Comparison of ENCODE assay signal across 1 cellular context in genomic region chr15:83208357-83208661, GRCh38.
TF ChIP-seq lines count a peak whose summit lies in the region.

No MANE protein-coding gene starts in this region.

TF ChIP-seq in K562, 482 proteins besides CTCF, POLR2A, EP300 and RAD21:
- peak; percentile 75 for TF ChIP-seq GTF3C2 (IDR thresholded peaks at IDR 0.05; ENCODE audit: borderline replicate concordance, extremely low read depth, insufficient read length)
- TF ChIP-seq TOE1 (IDR thresholded peaks at IDR 0.05; ENCODE audit: borderline replicate concordance): 0 out of 2 replicates have a peak, but pooled peaks have one; percentile 7
- TF ChIP-seq TOE1 (CRISPR knock-in tag; IDR thresholded peaks at IDR 0.05; ENCODE audit: borderline replicate concordance, low read depth): no peak
- peak; percentile 38; the same call in 1 of the 2 replicates for TF ChIP-seq BCOR (IDR thresholded peaks at IDR 0.05)
- TF ChIP-seq SP1 (CRISPR knock-in tag; IDR thresholded peaks at IDR 0.05): 0 out of 2 replicates have a peak, but pooled peaks have one; percentile 48
- TF ChIP-seq ZNF764 (CRISPR knock-in tag; IDR thresholded peaks at IDR 0.05; ENCODE audit: low read depth): 0 out of 2 replicates have a peak, but pooled peaks have one; percentile 58
- no peak for TF ChIP-seq ZBTB34 (CRISPR knock-in tag; IDR thresholded peaks at IDR 0.05)
- no peak for TF ChIP-seq SMARCB1 (IDR thresholded peaks at IDR 0.05; ENCODE audit: insufficient read length, low read depth)
- peak; percentile 6; the same call in 1 of the 2 replicates for TF ChIP-seq GABPB1 (CRISPR knock-in tag; IDR thresholded peaks at IDR 0.05)
TF ChIP-seq in K562: peak in this region for 6.
